23 cellular contexts compared by ENCODE assay signal in genomic region chr6:90472716-90473115, GRCh38.
A peak's percentile ranks its signal among the peaks of the same experiment; 100 is the strongest.
DNase-seq lines count a peak whose midpoint lies in the region; ATAC-seq and TF ChIP-seq lines count a peak whose summit lies in the region.
"Had no signal": no experiment of that assay in that cellular context is flagged by ENCODE, and none has a peak within 500 bp of the region (broad histone marks: within the 10 kb centered on the region; RNA-seq: fewer than 3 reads in every experiment).

No MANE protein-coding gene starts in this region.

- peaks cover 1% of the 10 kb centered on the region; the same call in 1 of the 2 replicates for H3K4me1 ChIP-seq in GM23338 (ENCODE audit: insufficient read depth)
- H3K4me1 ChIP-seq in naive thymus-derived CD4-positive, alpha-beta T cell (ENCODE audit: control insufficient read depth in 2 of 2, insufficient read depth in 2 of 2, low read length in 2 of 2), result peaks cover 22 to 34% of the 10 kb centered on the region in 2 donors

- no peak overlapping the region for H3K4me3 ChIP-seq in GM23338
- H3K4me3 ChIP-seq in naive thymus-derived CD4-positive, alpha-beta T cell (ENCODE audit: low read length), result peak overlapping the region; percentile 21
- H3K4me3 ChIP-seq: cardiac muscle cell had no signal

- H3K27ac Mint-ChIP-seq in GM23338, result no peak overlapping the region
- peak overlapping the region; percentile 88 for H3K27ac Mint-ChIP-seq in activated CD8-positive, alpha-beta memory T cell treated with anti-CD3 and anti-CD28 coated beads, Interleukin-2, amount 10 ng/mL, durations not matched to agents 7 days and 5 days
- peak overlapping the region in 4 of 9 donors; percentile 28 to 90 (median 62) for H3K27ac Mint-ChIP-seq in naive thymus-derived CD4-positive, alpha-beta T cell
- H3K27ac Mint-ChIP-seq: HFFc6, type B pancreatic cell had no signal

- no peak for TF ChIP-seq CTCF in GM23338 (conservative IDR thresholded peaks at IDR 0.05; ENCODE audit: low read depth in 2 of 2)

- H3K9me2 ChIP-seq in GM23338 (ENCODE audit: insufficient read depth), result no peaks in the 10 kb centered on the region

- CTCF ChIA-PET in activated CD8-positive, alpha-beta memory T cell treated with anti-CD3 and anti-CD28 coated beads, Interleukin-2, amount 10 ng/mL, durations not matched to agents 7 days and 5 days (lab: Charles Lee), result interaction anchor here (1.1 to 11.5 kb wide), 10 partner anchors 12 to 532 kb away, joined by 3 to 258 read pairs (median 36); partner anchors contain the start of gene BACH2
- CTCF ChIA-PET in naive thymus-derived CD4-positive, alpha-beta T cell (lab: Charles Lee), result interaction anchor here (0.8 to 1.3 kb wide), 2 partner anchors 80 to 532 kb away, joined by 3 to 4 read pairs; no protein-coding TSS in a partner anchor

- H3K36me3 ChIP-seq in GM23338 (ENCODE audit: insufficient read depth), result no peaks in the 10 kb centered on the region
- H3K36me3 ChIP-seq in naive thymus-derived CD4-positive, alpha-beta T cell (ENCODE audit: control insufficient read depth in 2 of 3, insufficient read depth in 3 of 3, low read length in 3 of 3), result no peaks in the 10 kb centered on the region
- H3K36me3 ChIP-seq: cardiac muscle cell had no signal

- peak overlapping the region; percentile 83 for H2AFZ ChIP-seq in GM23338

- no peaks in the 10 kb centered on the region for H3K79me2 ChIP-seq in GM23338 (replicated peaks; ENCODE audit: insufficient read depth)

- no peaks in the 10 kb centered on the region for H3F3A ChIP-seq in GM23338 (replicated peaks; ENCODE audit: low read depth)

- no peak overlapping the region for H3K4me3 Mint-ChIP-seq in GM23338
- peak overlapping the region; percentile 70 for H3K4me3 Mint-ChIP-seq in activated CD8-positive, alpha-beta memory T cell treated with anti-CD3 and anti-CD28 coated beads, Interleukin-2, amount 10 ng/mL, durations not matched to agents 7 days and 5 days
- H3K4me3 Mint-ChIP-seq in naive thymus-derived CD4-positive, alpha-beta T cell, result peak overlapping the region; percentile 50 to 72 (median 69)
- H3K4me3 Mint-ChIP-seq: HFFc6, type B pancreatic cell had no signal

- no peaks in the 10 kb centered on the region for H3K27me3 ChIP-seq in GM23338 (ENCODE audit: insufficient read depth)
- no peaks in the 10 kb centered on the region for H3K27me3 ChIP-seq in naive thymus-derived CD4-positive, alpha-beta T cell (ENCODE audit: control insufficient read depth in 2 of 2, insufficient read depth in 2 of 2, low read length in 2 of 2)
- H3K27me3 ChIP-seq: cardiac muscle cell had no signal

- no peaks in the 10 kb centered on the region for H3K9me3 ChIP-seq in naive thymus-derived CD4-positive, alpha-beta T cell (ENCODE audit: control insufficient read depth in 2 of 3, low read length in 3 of 3)

- no peaks in the 10 kb centered on the region for H4K20me1 ChIP-seq in GM23338 (replicated peaks; ENCODE audit: insufficient read depth)

- H3K27ac ChIP-seq in GM23338 (ENCODE audit: low read depth) (no peak overlapping the region), substantia nigra (ENCODE audit: low read depth, low read length, poor library complexity, severe bottlenecking) (no peak overlapping the region)
- no peak overlapping the region for H3K27ac ChIP-seq in naive thymus-derived CD4-positive, alpha-beta T cell (ENCODE audit: low read depth, low read length)
- H3K27ac ChIP-seq: C4-2B, cardiac muscle cell, RWPE1 had no signal

- H3K4me2 ChIP-seq in GM23338, result no peak overlapping the region

- H3K36me3 Mint-ChIP-seq in GM23338 (ENCODE audit: low read depth), result no peaks in the 10 kb centered on the region
- peaks cover 11% of the 10 kb centered on the region for H3K36me3 Mint-ChIP-seq in activated CD8-positive, alpha-beta memory T cell treated with anti-CD3 and anti-CD28 coated beads, Interleukin-2, amount 10 ng/mL, durations not matched to agents 7 days and 5 days
- peaks cover 0 to 10% (median 0%) of the 10 kb centered on the region in 5 donors for H3K36me3 Mint-ChIP-seq in naive thymus-derived CD4-positive, alpha-beta T cell
- H3K36me3 Mint-ChIP-seq: IgD-negative memory B cell, type B pancreatic cell had no signal

- intact Hi-C loops in naive thymus-derived CD4-positive, alpha-beta T cell (cut with micrococcal nuclease), result loop anchor here (1.0 to 10.0 kb wide), 9 partner anchors 9 to 1118 kb away; partner anchors contain the start of genes CASP8AP2 (in 1 of the 2) and UBE2J1 (in 1 of the 2)

- peaks cover 11% of the 10 kb centered on the region for H3K4me1 Mint-ChIP-seq in GM23338
- peaks cover 89% of the 10 kb centered on the region for H3K4me1 Mint-ChIP-seq in activated CD8-positive, alpha-beta memory T cell treated with anti-CD3 and anti-CD28 coated beads, Interleukin-2, amount 10 ng/mL, durations not matched to agents 7 days and 5 days
- H3K4me1 Mint-ChIP-seq in naive thymus-derived CD4-positive, alpha-beta T cell, result peaks cover 20 to 96% (median 47%) of the 10 kb centered on the region in 7 donors

- peak; percentile 43 for DNase-seq in activated CD4-positive, alpha-beta T cell treated with anti-CD3 and anti-CD28 coated beads for 48 hours
- DNase-seq in activated CD4-positive, alpha-beta T cell treated with anti-CD3 and anti-CD28 coated beads, Interleukin-2, amount 50 U/mL, for 4 hours, result no peak
- DNase-seq in GM23338 (ENCODE audit: low spot score) (no peak), substantia nigra (lab: John Stamatoyannopoulos, UW) (no peak)
- DNase-seq in activated CD8-positive, alpha-beta memory T cell treated with anti-CD3 and anti-CD28 coated beads, Interleukin-2, amount 10 ng/mL, durations not matched to agents 7 days and 5 days, result peak; percentile 86
- peak in 6 of 9 donors; percentile 33 to 50 (median 37) for DNase-seq in naive thymus-derived CD4-positive, alpha-beta T cell
- DNase-seq: 8988T; effector CD8-positive, alpha-beta T cell; HFFc6; hippocampal formation; left cardiac atrium; midbrain; NCI-H1105; NCI-H774; occipital lobe had no signal

- peaks cover 4% of the 10 kb centered on the region for H3K27me3 Mint-ChIP-seq in GM23338 (ENCODE audit: insufficient read depth, low read depth, poor library complexity)
- H3K27me3 Mint-ChIP-seq in activated CD8-positive, alpha-beta memory T cell treated with anti-CD3 and anti-CD28 coated beads, Interleukin-2, amount 10 ng/mL, durations not matched to agents 7 days and 5 days, result peaks cover 6% of the 10 kb centered on the region
- peaks cover 0 to 2% (median 0%) of the 10 kb centered on the region in 5 donors for H3K27me3 Mint-ChIP-seq in naive thymus-derived CD4-positive, alpha-beta T cell
- H3K27me3 Mint-ChIP-seq: type B pancreatic cell had no signal

- H3K9me3 Mint-ChIP-seq in GM23338, result no peaks in the 10 kb centered on the region
- H3K9me3 Mint-ChIP-seq in activated CD8-positive, alpha-beta memory T cell treated with anti-CD3 and anti-CD28 coated beads, Interleukin-2, amount 10 ng/mL, durations not matched to agents 7 days and 5 days (ENCODE audit: low read depth), result no peaks in the 10 kb centered on the region
- no peaks in the 10 kb centered on the region for H3K9me3 Mint-ChIP-seq in naive thymus-derived CD4-positive, alpha-beta T cell
- H3K9me3 Mint-ChIP-seq: HFFc6, IgD-negative memory B cell, type B pancreatic cell had no signal

- POLR2A ChIA-PET in naive thymus-derived CD4-positive, alpha-beta T cell (lab: Charles Lee), result interaction anchor here (0.6 to 1.3 kb wide), 2 partner anchors 221 to 532 kb away, joined by 3 to 4 read pairs; no protein-coding TSS in a partner anchor

- ATAC-seq in GM23338, result no peak
- peak; percentile 42 for ATAC-seq in activated CD8-positive, alpha-beta memory T cell treated with anti-CD3 and anti-CD28 coated beads, Interleukin-2, amount 10 ng/mL, durations not matched to agents 7 days and 5 days
- peak; percentile 51 for ATAC-seq in naive thymus-derived CD4-positive, alpha-beta T cell
- ATAC-seq in HG02798 (IDR thresholded peaks at IDR 0.05; ENCODE audit: poor library complexity, unreplicated experiment), result no peak
- ATAC-seq in HG03095 (IDR thresholded peaks at IDR 0.05; ENCODE audit: unreplicated experiment), result no peak
- ATAC-seq: left cardiac atrium, sciatic nerve had no signal

TF ChIP-seq in GM23338, 12 proteins besides CTCF, POLR2A, EP300 and RAD21 (continues in another document):
- TF ChIP-seq CREB1 (CRISPR knock-in tag; IDR thresholded peaks at IDR 0.05; ENCODE audit: low read depth) (no peak), ZNF331 (CRISPR knock-in tag; IDR thresholded peaks at IDR 0.05; ENCODE audit: low read depth) (no peak), ETS1 (IDR thresholded peaks at IDR 0.05) (no peak), JUNB (IDR thresholded peaks at IDR 0.05; ENCODE audit: unreplicated experiment) (no peak)
- TF ChIP-seq, protein P1, sequence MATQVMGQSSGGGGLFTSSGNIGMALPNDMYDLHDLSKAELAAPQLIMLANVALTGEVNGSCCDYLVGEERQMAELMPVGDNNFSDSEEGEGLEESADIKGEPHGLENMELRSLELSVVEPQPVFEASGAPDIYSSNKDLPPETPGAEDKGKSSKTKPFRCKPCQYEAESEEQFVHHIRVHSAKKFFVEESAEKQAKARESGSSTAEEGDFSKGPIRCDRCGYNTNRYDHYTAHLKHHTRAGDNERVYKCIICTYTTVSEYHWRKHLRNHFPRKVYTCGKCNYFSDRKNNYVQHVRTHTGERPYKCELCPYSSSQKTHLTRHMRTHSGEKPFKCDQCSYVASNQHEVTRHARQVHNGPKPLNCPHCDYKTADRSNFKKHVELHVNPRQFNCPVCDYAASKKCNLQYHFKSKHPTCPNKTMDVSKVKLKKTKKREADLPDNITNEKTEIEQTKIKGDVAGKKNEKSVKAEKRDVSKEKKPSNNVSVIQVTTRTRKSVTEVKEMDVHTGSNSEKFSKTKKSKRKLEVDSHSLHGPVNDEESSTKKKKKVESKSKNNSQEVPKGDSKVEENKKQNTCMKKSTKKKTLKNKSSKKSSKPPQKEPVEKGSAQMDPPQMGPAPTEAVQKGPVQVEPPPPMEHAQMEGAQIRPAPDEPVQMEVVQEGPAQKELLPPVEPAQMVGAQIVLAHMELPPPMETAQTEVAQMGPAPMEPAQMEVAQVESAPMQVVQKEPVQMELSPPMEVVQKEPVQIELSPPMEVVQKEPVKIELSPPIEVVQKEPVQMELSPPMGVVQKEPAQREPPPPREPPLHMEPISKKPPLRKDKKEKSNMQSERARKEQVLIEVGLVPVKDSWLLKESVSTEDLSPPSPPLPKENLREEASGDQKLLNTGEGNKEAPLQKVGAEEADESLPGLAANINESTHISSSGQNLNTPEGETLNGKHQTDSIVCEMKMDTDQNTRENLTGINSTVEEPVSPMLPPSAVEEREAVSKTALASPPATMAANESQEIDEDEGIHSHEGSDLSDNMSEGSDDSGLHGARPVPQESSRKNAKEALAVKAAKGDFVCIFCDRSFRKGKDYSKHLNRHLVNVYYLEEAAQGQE (IDR thresholded peaks at IDR 0.05; ENCODE audit: unreplicated experiment), result no peak

Comparison
In these comparisons a context has a peak if more than half of its experiments do, and no peak if none do; other contexts are left out.
1. DNase-seq: peak in activated CD4-positive, alpha-beta T cell treated with anti-CD3 and anti-CD28 coated beads for 48 hours (single experiment), activated CD8-positive, alpha-beta memory T cell treated with anti-CD3 and anti-CD28 coated beads, Interleukin-2, amount 10 ng/mL, durations not matched to agents 7 days and 5 days (single experiment) and naive thymus-derived CD4-positive, alpha-beta T cell (6 of 9); none in activated CD4-positive, alpha-beta T cell treated with anti-CD3 and anti-CD28 coated beads, Interleukin-2, amount 50 U/mL, for 4 hours (0 of 2), GM23338 (single experiment) and substantia nigra (0 of 49).
2. ATAC-seq: peak in activated CD8-positive, alpha-beta memory T cell treated with anti-CD3 and anti-CD28 coated beads, Interleukin-2, amount 10 ng/mL, durations not matched to agents 7 days and 5 days (single experiment) and naive thymus-derived CD4-positive, alpha-beta T cell (single experiment); none in GM23338 (single experiment), HG02798 (single experiment) and HG03095 (single experiment).